Comparison of ENCODE assay signal across 20 cellular contexts in genomic region chr3:120368172-120368571, GRCh38. TPM values are rescaled to one million over a fixed set of nuclear protein-coding genes. Genes with fewer than 3 reads are reported as not detected.
DNase-seq lines count a peak whose midpoint lies in the region; ATAC-seq, FAIRE-seq and TF ChIP-seq lines count a peak whose summit lies in the region.
"Had no signal": no experiment of that assay in that cellular context is flagged by ENCODE, and none has a peak within 500 bp of the region (broad histone marks: within the 10 kb centered on the region; RNA-seq: fewer than 3 reads in every experiment).

No MANE protein-coding gene starts in this region.

- TF ChIP-seq POLR2A in GM12878 (IDR thresholded peaks at IDR 0.05; ENCODE audit: low read depth, low read length) (no peak), testis (IDR thresholded peaks at IDR 0.05) (no peak)

- H3K4me1 ChIP-seq in GM12878 (ENCODE audit: control insufficient read depth, insufficient read depth, low read length) (no peaks in the 10 kb centered on the region), testis (no peaks in the 10 kb centered on the region)
- H3K4me1 ChIP-seq: HAP-1 had no signal

- in situ Hi-C loops in GM12878 (cut with MboI) = no loop called here

- H3K27me3 ChIP-seq in GM12878 (replicated peaks in 1 of 2; ENCODE audit: control insufficient read depth in 2 of 2, insufficient read depth in 2 of 2, low read length in 1 of 2) = peaks cover 0 to 3% of the 10 kb centered on the region in 2 experiments; a peak in 3 of 4 replicates
- H3K27me3 ChIP-seq in testis = no peaks in the 10 kb centered on the region
- H3K27me3 ChIP-seq: SJCRH30 had no signal

- no peak overlapping the region for H2AFZ ChIP-seq in GM12878 (ENCODE audit: control insufficient read depth, low read depth, low read length)
- H2AFZ ChIP-seq: PC-9 had no signal

- no peak overlapping the region for H3K9ac ChIP-seq in GM12878 (ENCODE audit: control insufficient read depth, insufficient read depth, low read length)

- H3K4me2 ChIP-seq in GM12878 (ENCODE audit: control insufficient read depth, insufficient read depth) = no peak overlapping the region
- H3K4me2 ChIP-seq: PC-9 had no signal

- intact Hi-C loops in GM12878 (cut with micrococcal nuclease; ENCODE audit: unreplicated experiment) = no loop called here
- intact Hi-C loops in testis (cut with DNase I; ENCODE audit: low total_unique reads) = no loop called here

- DNase-seq in activated CD4-positive, CD25-positive, alpha-beta regulatory T cell (lab: John Stamatoyannopoulos, UW) = no peak
- DNase-seq in GM12878 (ENCODE audit: low read depth, low spot score) (no peak), testis (no peak), NCI-H2227 treated with DMSO at 0.1 percent for 48 hours (lab: John Stamatoyannopoulos, UW) (no peak)
- DNase-seq: CD4-positive, alpha-beta memory T cell; DMS79; KG1; NCI-H1436; NCI-H2081; NCI-H524; PC-9; SJCRH30; T-helper 17 cell had no signal

- SMC1A ChIA-PET in GM12878 (lab: Charles Lee; ENCODE audit: uncharacterized antibody, unreplicated experiment) = no interaction called here

- ATAC-seq in activated CD4-positive, CD25-positive, alpha-beta regulatory T cell treated with anti-CD3 and anti-CD28 coated beads, Interleukin-2, amount 50 U/mL, for 24 hours = peak; percentile 51 to 56
- peak; percentile 24 for ATAC-seq in GM19023 (IDR thresholded peaks at IDR 0.05; ENCODE audit: unreplicated experiment)
- peak; percentile 47 for ATAC-seq in HG02798 (IDR thresholded peaks at IDR 0.05; ENCODE audit: poor library complexity, unreplicated experiment)
- ATAC-seq in GM12878 = peak; percentile 79
- ATAC-seq in HG03139 (IDR thresholded peaks at IDR 0.05; ENCODE audit: unreplicated experiment) = no peak
- ATAC-seq: T-helper 17 cell had no signal

- no peaks in the 10 kb centered on the region for H4K20me1 ChIP-seq in GM12878 (ENCODE audit: control insufficient read depth, insufficient read depth)

- TF ChIP-seq CTCF in GM12878 (IDR thresholded peaks at IDR 0.05 in 2 of 3, conservative IDR thresholded peaks at IDR 0.05 in 1 of 3; ENCODE audit: control insufficient read depth in 2 of 3, extremely low read depth in 1 of 3, insufficient read depth in 1 of 3, low read depth in 3 of 3, low read length in 3 of 3) (no peak), testis (IDR thresholded peaks at IDR 0.05) (no peak)

- RAD21 ChIA-PET in GM12878 (lab: Charles Lee; ENCODE audit: unreplicated experiment) = no interaction called here

- POLR2A ChIA-PET in GM12878 (lab: Charles Lee) = no interaction called here

- H3K36me3 ChIP-seq in GM12878 (ENCODE audit: control insufficient read depth in 2 of 2, insufficient read depth in 2 of 2, low read length in 1 of 2) (no peaks in the 10 kb centered on the region), testis (ENCODE audit: low read depth, missing control alignments) (no peaks in the 10 kb centered on the region)
- H3K36me3 ChIP-seq: HAP-1, SJCRH30 had no signal

- BruUV-seq in GM12878 (replicated peaks; lab: Mats Ljungman, UMichigan) = no TSS peak

- FAIRE-seq in GM12878 (lab: Jason Lieb, UNC) = no peak
- FAIRE-seq: HepG2 had no signal

- 29% methylated on average over 3 of the region's 3 CpGs for WGBS in GM12878 (ENCODE audit: insufficient coverage, insufficient replicate concordance, low lambda C conversion rate, missing lambda C conversion rate)
- 80 to 88% methylated on average over 3 of the region's 3 CpGs for WGBS in testis, 2 donors

- no peak for TF ChIP-seq RAD21 in GM12878 (IDR thresholded peaks at IDR 0.05; ENCODE audit: insufficient read depth, low read depth, low read length)

- CTCF ChIA-PET in GM12878 (lab: Yijun Ruan, JAX) = interaction anchor here (1.6 to 2.1 kb wide), 2 partner anchors 14 to 49 kb away, joined by 3 to 7 read pairs; no protein-coding TSS in a partner anchor

- H3K27ac ChIP-seq in GM12878 (ENCODE audit: control insufficient read depth, insufficient read depth) = no peak overlapping the region
- no peak overlapping the region for H3K27ac ChIP-seq in testis
- H3K27ac ChIP-seq: 22Rv1, PC-9, SJCRH30 had no signal

- H3K4me3 ChIP-seq in GM12878 = no peak overlapping the region
- H3K4me3 ChIP-seq in testis = no peak overlapping the region
- H3K4me3 ChIP-seq: HAP-1, PC-9, SJCRH30 had no signal

- TF ChIP-seq EP300 in GM12878 (IDR thresholded peaks at IDR 0.05; ENCODE audit: borderline replicate concordance in 1 of 2, control insufficient read depth in 1 of 2, low read depth in 2 of 2, low read length in 2 of 2) = no peak

- H3K9me3 ChIP-seq in GM12878 (replicated peaks; ENCODE audit: control insufficient read depth, insufficient read depth, low read length) (no peaks in the 10 kb centered on the region; the same call in 2 of the 3 replicates), testis (no peaks in the 10 kb centered on the region)
- H3K9me3 ChIP-seq: HAP-1, SJCRH30 had no signal

- no peaks in the 10 kb centered on the region for H3K79me2 ChIP-seq in GM12878 (ENCODE audit: control insufficient read depth, insufficient read depth, low read length)

TF ChIP-seq in GM12878, 131 proteins besides CTCF, POLR2A, EP300 and RAD21:
- TF ChIP-seq ZNF687 (IDR thresholded peaks at IDR 0.05) = no peak
- TF ChIP-seq PKNOX1 (IDR thresholded peaks at IDR 0.05) = peak; percentile 40; the same call in 1 of the 2 replicates
- TF ChIP-seq MTA2 (IDR thresholded peaks at IDR 0.05; ENCODE audit: low read depth) = no peak

RNA-seq across cellular contexts. Expression of gene LRRC58, which starts 19.0 kb away (rescaled TPM):
- 32.9 and 33.4 TPM in 2 replicates for total RNA-seq in GM12878 (2013; cell fraction: nucleolus; rRNA removed)
- total RNA-seq in GM12878 (2014; rRNA removed) (28.5 and 33.2 TPM in 2 replicates), GM12878 (2014; rRNA removed; fragmentation: Illumina TruSeq; extraction: Trizol) (28.0 and 29.5 TPM in 2 replicates), GM12878 (2021) (17.9 and 19.7 TPM in 2 replicates), testis (10 to 100 TPM; 18.6 to 21.2 TPM)
- 4.6 TPM for polyA plus RNA-seq in GM12878 (2011; ENCODE audit: low read depth)
- polyA plus RNA-seq in GM12878 (2011; rRNA removed) (29.1 and 46.8 TPM in 2 replicates), GM12878 (2014; fragmentation: Illumina TruSeq; extraction: Trizol) (25.0 and 28.0 TPM in 2 replicates), GM12878 (2014; fragmentation: Nextera tagmentation; extraction: Ambion mirVana) (1 to 10 TPM; 7.7 to 8.0 TPM), GM12878 (2014; rRNA removed) (12.9 and 14.8 TPM in 2 replicates), GM12878 (2016; fragmentation: Nextera tagmentation; extraction: Ambion mirVana) (10 to 100 TPM; 17.7 to 17.9 TPM), testis (ENCODE audit: insufficient read depth, low read depth, low replicate concordance) (8.5 TPM)
- polyA plus RNA-seq in GM12878 (2011; cell fraction: cytosol; rRNA removed) = 12.1 and 12.6 TPM in 2 replicates
- 5.3 and 6.1 TPM in 2 replicates for polyA plus RNA-seq in GM12878 (2011; cell fraction: nucleus; rRNA removed)
- polyA plus RNA-seq in GM12878 (2012) = 9.2 and 11.3 TPM in 2 replicates
- polyA minus RNA-seq in GM12878 (2011; rRNA and poly(A)+ RNA removed) = 25.7 and 34.4 TPM in 2 replicates
- 13.9 and 15.2 TPM in 2 replicates for polyA minus RNA-seq in GM12878 (2011; cell fraction: cytosol; rRNA and poly(A)+ RNA removed)
- polyA minus RNA-seq in GM12878 (2011; cell fraction: nucleus; rRNA and poly(A)+ RNA removed) = 7.4 and 12.2 TPM in 2 replicates
